Comparison of ENCODE assay signal across 27 cellular contexts in the genomic region with DNA sequence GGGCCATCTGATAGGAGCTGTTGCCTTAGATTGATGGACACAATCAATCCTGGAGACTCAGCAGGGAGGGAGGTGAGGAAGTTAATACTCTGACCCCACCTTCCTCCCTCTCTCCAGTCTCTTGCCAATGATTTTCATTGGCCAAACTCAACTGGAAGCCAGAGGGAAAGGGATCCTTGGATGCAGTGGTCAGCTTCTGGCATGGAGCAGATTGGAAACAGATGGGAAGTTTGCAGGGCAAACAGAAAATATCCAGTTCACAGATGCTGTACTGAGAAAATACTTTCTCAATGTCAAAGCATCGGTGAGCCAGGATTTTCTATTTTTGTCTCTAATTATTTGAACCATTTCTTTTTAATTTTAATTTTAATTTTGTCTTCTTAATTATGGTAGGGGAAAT.
"Had no signal": no experiment of that assay in that cellular context is flagged by ENCODE, and none has a peak within 500 bp of the region (broad histone marks: within the 10 kb centered on the region; RNA-seq: fewer than 3 reads in every experiment).

No MANE protein-coding gene starts in this region.

- DNase-seq: hypothalamus; immature natural killer cell; kidney; left colon; left lung; lower lobe of right lung; mammary epithelial cell; mesenchymal stem cell; naive thymus-derived CD8-positive, alpha-beta T cell; nucleus accumbens; pancreas; posterior cingulate gyrus; retina; right cardiac atrium; stimulated activated CD4-positive, alpha-beta T cell treated with anti-CD3 and anti-CD28 coated beads, Interleukin-12 subunit alpha, Interleukin-12 subunit beta, amount 100 ng/mL, for 4 hours; stimulated activated CD4-positive, alpha-beta T cell treated with anti-CD3 and anti-CD28 coated beads, Interleukin-15, amount 100 ng/mL, for 24 hours; stimulated activated CD4-positive, alpha-beta T cell treated with anti-CD3 and anti-CD28 coated beads, Interleukin-2, amount 100 ng/mL, for 24 hours; stimulated activated CD4-positive, alpha-beta T cell treated with anti-CD3 and anti-CD28 coated beads, Interleukin-4, amount 100 ng/mL, for 1 hour; stimulated activated naive B cell treated with anti-CD40 and anti-IgM and Interleukin-4, amounts not matched to agents 10 μg/mL and 1 μg/mL and 100 μg/mL, for 72 hours; stimulated activated naive CD8-positive, alpha-beta T cell treated with anti-CD3 and anti-CD28 coated beads, Interleukin-15, Interleukin-2, amounts not matched to agents 100 U/mL and 50 U/mL, for 24 hours; testis; thyroid gland; transverse colon; upper lobe of left lung had no signal

- H3K4me3 ChIP-seq: left lung, lower lobe of right lung, pancreas, prostate gland, skin epidermis, testis, thyroid gland, transverse colon, upper lobe of left lung, vagina had no signal

- H3K27ac ChIP-seq: left lung, lower lobe of right lung, pancreas, prostate gland, skin epidermis, testis, thyroid gland, transverse colon, upper lobe of left lung, vagina had no signal
